11 cellular contexts compared by ENCODE assay signal in the genomic region with DNA sequence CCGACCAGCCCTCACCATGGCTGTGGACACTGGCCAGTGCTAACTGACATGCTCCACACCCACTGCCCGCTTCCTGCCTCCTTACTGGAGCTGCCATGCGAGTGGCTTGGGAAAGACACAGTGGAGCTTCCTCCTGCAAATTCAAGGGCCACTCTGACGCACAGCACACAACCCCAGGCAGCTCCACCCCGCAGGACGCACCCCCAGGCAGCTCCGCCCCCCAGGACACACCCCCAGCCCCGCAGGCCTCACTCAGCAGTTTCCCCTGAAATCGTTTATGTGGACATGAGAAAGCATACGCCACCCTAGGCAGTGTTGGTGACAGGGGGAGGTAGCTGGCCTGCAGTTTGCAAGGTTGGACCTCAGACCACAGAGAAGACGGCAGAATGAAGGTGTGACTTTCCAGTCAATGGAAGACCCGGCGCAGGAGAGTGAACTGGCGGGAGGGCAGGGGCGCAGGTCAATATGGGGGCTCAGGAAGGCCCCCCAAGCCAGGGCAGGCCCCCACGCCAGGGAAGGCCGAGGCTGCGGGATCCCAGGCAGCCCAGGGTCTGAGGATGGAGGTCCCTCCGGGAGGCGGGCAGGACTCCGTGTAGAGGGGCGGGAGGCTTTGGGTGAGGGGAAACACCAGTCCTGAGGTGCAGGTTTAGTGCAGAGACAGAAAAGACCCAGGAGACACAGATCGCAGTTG. TPM values are rescaled to one million over a fixed set of nuclear protein-coding genes. Genes with fewer than 3 reads are reported as not detected.
A peak's percentile ranks its signal among the peaks of the same experiment; 100 is the strongest.
DNase-seq lines count a peak whose midpoint lies in the region; ATAC-seq, FAIRE-seq and TF ChIP-seq lines count a peak whose summit lies in the region.
"Had no signal": no experiment of that assay in that cellular context is flagged by ENCODE, and none has a peak within 500 bp of the region (broad histone marks: within the 10 kb centered on the region; RNA-seq: fewer than 3 reads in every experiment).

No MANE protein-coding gene starts in this region.

- no peak overlapping the region for H3K4me2 ChIP-seq in HepG2 (ENCODE audit: low read depth, low read length)

- peak overlapping the region in 5 of 7 donors; percentile 1 to 80 (median 41) for H3K4me3 Mint-ChIP-seq in CD8-positive, alpha-beta memory T cell
- peak overlapping the region; percentile 80 for H3K4me3 Mint-ChIP-seq in activated B cell treated with CpG ODN at 0.5 μM for 24 hours
- H3K4me3 Mint-ChIP-seq in T-helper 2 cell treated with Interferon-gamma antibody and Interleukin-4, amounts not matched to agents 5 μg/mL and 100 μg/mL, for 36 hours: no peak overlapping the region
- H3K4me3 Mint-ChIP-seq: T-helper 1 cell treated with Interleukin-12 subunit alpha and Interleukin-12 subunit beta and Interleukin-4 antibody, amounts not matched to agents 30 μg/mL and 1 μg/mL, for 36 hours had no signal

- ATAC-seq in GM21529 (IDR thresholded peaks at IDR 0.05; ENCODE audit: unreplicated experiment) (peak; percentile 11), activated B cell treated with CpG ODN at 0.5 μM for 24 hours (ENCODE audit: low read depth) (peak; percentile 25), HepG2 (peak; percentile 9; the same call in 1 of the 3 replicates), GM19324 (IDR thresholded peaks at IDR 0.05; ENCODE audit: low FRiP score, unreplicated experiment) (no peak), GM21576 (IDR thresholded peaks at IDR 0.05; ENCODE audit: unreplicated experiment) (no peak)

- intact Hi-C loops in activated B cell treated with CpG ODN at 0.5 μM for 24 hours (cut with micrococcal nuclease) (no loop called here), HepG2 (cut with micrococcal nuclease; ENCODE audit: unreplicated experiment) (no loop called here)

- no TSS peak for BruUV-seq in HepG2 (replicated peaks; lab: Mats Ljungman, UMichigan)

- H3K79me2 ChIP-seq in HepG2 (ENCODE audit: insufficient read depth, low read length): peaks cover 67% of the 10 kb centered on the region

- TF ChIP-seq POLR2A in HepG2 (IDR thresholded peaks at IDR 0.05; ENCODE audit: insufficient read depth in 1 of 2, low read depth in 2 of 2, low read length in 2 of 2): no peak

- peaks cover 59 to 90% (median 65%) of the 10 kb centered on the region in 3 donors for H3K4me1 Mint-ChIP-seq in CD8-positive, alpha-beta memory T cell
- H3K4me1 Mint-ChIP-seq in activated B cell treated with CpG ODN at 0.5 μM for 24 hours: peaks cover 97% of the 10 kb centered on the region
- peaks cover 8% of the 10 kb centered on the region for H3K4me1 Mint-ChIP-seq in T-helper 2 cell treated with Interferon-gamma antibody and Interleukin-4, amounts not matched to agents 5 μg/mL and 100 μg/mL, for 36 hours (ENCODE audit: low read depth)

- peaks cover 69% of the 10 kb centered on the region for H4K20me1 ChIP-seq in HepG2 (ENCODE audit: insufficient read depth, low read length)

- H3K9me3 ChIP-seq in CD8-positive, alpha-beta memory T cell (ENCODE audit: low read length): no peaks in the 10 kb centered on the region
- H3K9me3 ChIP-seq in HepG2 (ENCODE audit: low read length): no peaks in the 10 kb centered on the region

- TF ChIP-seq CTCF in activated B cell treated with CpG ODN at 0.5 μM for 24 hours (IDR thresholded peaks at IDR 0.05): no peak
- no peak for TF ChIP-seq CTCF in HepG2 (CRISPR knock-in tag; IDR thresholded peaks at IDR 0.05)

- TF ChIP-seq RAD21 in HepG2 (CRISPR knock-in tag; IDR thresholded peaks at IDR 0.05): no peak

- DNase-seq in CD8-positive, alpha-beta memory T cell: peak in 4 of 5 donors; percentile 37 to 79 (median 54)
- no peak for DNase-seq in activated B cell treated with CpG ODN at 0.5 μM for 24 hours
- no peak for DNase-seq in HepG2 (ENCODE audit: low spot score)
- DNase-seq in COLO829 (ENCODE audit: low spot score): no peak
- no peak for DNase-seq in T-helper 2 cell treated with Interferon-gamma antibody and Interleukin-4, amounts not matched to agents 5 μg/mL and 100 μg/mL, for 36 hours (ENCODE audit: low spot score)

- in situ Hi-C loops in HepG2 (cut with HindIII; ENCODE audit: extremely low pct_ligation_motif_present, low pct_unique_long_range_greater_than_20kb): loop anchor here (25.0 kb wide), 1 partner anchor 135 kb away; no protein-coding TSS in a partner anchor

- H3K27me3 Mint-ChIP-seq in CD8-positive, alpha-beta memory T cell: peaks cover 0 to 3% of the 10 kb centered on the region in 2 donors
- no peaks in the 10 kb centered on the region for H3K27me3 Mint-ChIP-seq in activated B cell treated with CpG ODN at 0.5 μM for 24 hours
- H3K27me3 Mint-ChIP-seq in T-helper 2 cell treated with Interferon-gamma antibody and Interleukin-4, amounts not matched to agents 5 μg/mL and 100 μg/mL, for 36 hours (ENCODE audit: low read depth): no peaks in the 10 kb centered on the region

- peaks cover 14% of the 10 kb centered on the region for H3K36me3 ChIP-seq in CD8-positive, alpha-beta memory T cell (ENCODE audit: insufficient read depth, low read length)
- H3K36me3 ChIP-seq in HepG2 (replicated peaks in 1 of 2; ENCODE audit: control insufficient read depth in 1 of 2, insufficient read depth in 2 of 2, low read length in 2 of 2): peaks cover 24 to 48% of the 10 kb centered on the region in 2 experiments
- H3K36me3 ChIP-seq: cardiac muscle cell had no signal

- peak overlapping the region in 6 of 8 donors; percentile 51 to 91 (median 84) for H3K27ac Mint-ChIP-seq in CD8-positive, alpha-beta memory T cell
- H3K27ac Mint-ChIP-seq in activated B cell treated with CpG ODN at 0.5 μM for 24 hours: peak overlapping the region; percentile 99
- no peak overlapping the region for H3K27ac Mint-ChIP-seq in T-helper 2 cell treated with Interferon-gamma antibody and Interleukin-4, amounts not matched to agents 5 μg/mL and 100 μg/mL, for 36 hours
- H3K27ac Mint-ChIP-seq: T-helper 1 cell treated with Interleukin-12 subunit alpha and Interleukin-12 subunit beta and Interleukin-4 antibody, amounts not matched to agents 30 μg/mL and 1 μg/mL, for 36 hours had no signal

- CTCF ChIA-PET in CD8-positive, alpha-beta memory T cell (lab: Charles Lee): interaction anchor here (1.3 to 1.9 kb wide), 3 partner anchors 10 to 143 kb away, joined by 4 to 10 read pairs (median 6); no protein-coding TSS in a partner anchor
- CTCF ChIA-PET in activated B cell treated with CpG ODN at 0.5 μM for 24 hours (lab: Charles Lee) (interaction anchor here (0.8 to 4.9 kb wide), 4 partner anchors 9 to 143 kb away, joined by 3 to 76 read pairs (median 4); no protein-coding TSS in a partner anchor), HepG2 (lab: Yijun Ruan, JAX; ENCODE audit: low intra/inter-chr PET ratio, low total read pairs) (no interaction called here)

- peaks cover 42% of the 10 kb centered on the region for H3K4me1 ChIP-seq in CD8-positive, alpha-beta memory T cell (ENCODE audit: insufficient read depth, low read length)
- no peaks in the 10 kb centered on the region for H3K4me1 ChIP-seq in HepG2 (ENCODE audit: insufficient read depth, low read length)

- peaks cover 0 to 58% (median 14%) of the 10 kb centered on the region in 3 donors for H3K36me3 Mint-ChIP-seq in CD8-positive, alpha-beta memory T cell
- peaks cover 41% of the 10 kb centered on the region for H3K36me3 Mint-ChIP-seq in activated B cell treated with CpG ODN at 0.5 μM for 24 hours (ENCODE audit: low read depth)
- peaks cover 5% of the 10 kb centered on the region for H3K36me3 Mint-ChIP-seq in T-helper 2 cell treated with Interferon-gamma antibody and Interleukin-4, amounts not matched to agents 5 μg/mL and 100 μg/mL, for 36 hours (ENCODE audit: low read depth)

- H3K27me3 ChIP-seq in CD8-positive, alpha-beta memory T cell (ENCODE audit: insufficient read depth, low read length, poor library complexity, severe bottlenecking): no peaks in the 10 kb centered on the region
- no peaks in the 10 kb centered on the region for H3K27me3 ChIP-seq in HepG2 (ENCODE audit: control insufficient read depth in 1 of 2, insufficient read depth in 2 of 2, low read length in 2 of 2)
- H3K27me3 ChIP-seq: cardiac muscle cell had no signal

- no peak overlapping the region for H2AFZ ChIP-seq in HepG2 (ENCODE audit: low read length)

- H3K4me3 ChIP-seq in CD8-positive, alpha-beta memory T cell (ENCODE audit: low read length): no peak overlapping the region
- no peak overlapping the region for H3K4me3 ChIP-seq in HepG2 (replicated peaks in 1 of 3; ENCODE audit: insufficient read depth in 1 of 3, low read depth in 2 of 3, low read length in 3 of 3)
- H3K4me3 ChIP-seq: cardiac muscle cell had no signal

- TF ChIP-seq EP300 in HepG2 (IDR thresholded peaks at IDR 0.05; ENCODE audit: low read depth in 2 of 2, low read length in 2 of 2): no peak
- no peak for TF ChIP-seq EP300 in HepG2 (CRISPR knock-in tag; IDR thresholded peaks at IDR 0.05; ENCODE audit: borderline replicate concordance)

- WGBS in HepG2 (ENCODE audit: low lambda C conversion rate): 93% methylated on average over 23 of the region's 23 CpGs

- no peak overlapping the region for H3K27ac ChIP-seq in CD8-positive, alpha-beta memory T cell (ENCODE audit: low read depth, low read length)
- no peak overlapping the region for H3K27ac ChIP-seq in HepG2 (ENCODE audit: extremely low read length, insufficient read depth, low read length)
- H3K27ac ChIP-seq: cardiac muscle cell had no signal

- no peak for FAIRE-seq in HepG2 (lab: Jason Lieb, UNC)

- H3K9me3 Mint-ChIP-seq in CD8-positive, alpha-beta memory T cell: no peaks in the 10 kb centered on the region
- H3K9me3 Mint-ChIP-seq in activated B cell treated with CpG ODN at 0.5 μM for 24 hours: no peaks in the 10 kb centered on the region
- no peaks in the 10 kb centered on the region for H3K9me3 Mint-ChIP-seq in T-helper 2 cell treated with Interferon-gamma antibody and Interleukin-4, amounts not matched to agents 5 μg/mL and 100 μg/mL, for 36 hours
- H3K9me3 Mint-ChIP-seq: T-helper 1 cell treated with Interleukin-12 subunit alpha and Interleukin-12 subunit beta and Interleukin-4 antibody, amounts not matched to agents 30 μg/mL and 1 μg/mL, for 36 hours had no signal

- POLR2A ChIA-PET in CD8-positive, alpha-beta memory T cell (lab: Charles Lee): no interaction called here
- POLR2A ChIA-PET in activated B cell treated with CpG ODN at 0.5 μM for 24 hours (lab: Charles Lee): interaction anchor here (1.0 to 10.8 kb wide), 10 partner anchors 7 to 116 kb away, joined by 3 to 941 read pairs (median 10); a partner anchor contains a TSS
- POLR2A ChIA-PET in HepG2 (lab: Yijun Ruan, JAX): no interaction called here

- H3K9ac ChIP-seq in HepG2 (ENCODE audit: insufficient read depth, low read depth, low read length): no peak overlapping the region

RNA-seq across cellular contexts. Expression of a gene that starts 21.6 kb away (rescaled TPM):
- 100 to 1,000 TPM in 1 of 2 experiments, 10 to 100 TPM in 1; 92.5 to 101 TPM for total RNA-seq in CD8-positive, alpha-beta memory T cell
- polyA plus RNA-seq in CD8-positive, alpha-beta memory T cell: 95.9 TPM
- total RNA-seq in activated B cell treated with CpG ODN at 0.5 μM for 24 hours (246 and 269 TPM in 2 replicates), HepG2 (2016; rRNA removed; fragmentation: Illumina TruSeq; extraction: Trizol) (16.0 and 29.8 TPM in 2 replicates)
- total RNA-seq in HepG2 (2016; cell fraction: cytosol; rRNA removed; fragmentation: Illumina TruSeq; extraction: Trizol; ENCODE audit: low read depth): 5.1 and 9.2 TPM in 2 replicates
- 14.3 and 34.5 TPM in 2 replicates for total RNA-seq in HepG2 (2016; cell fraction: insoluble cytoplasmic fraction; rRNA removed; fragmentation: Illumina TruSeq; extraction: Trizol)
- total RNA-seq in HepG2 (2016; cell fraction: membrane; rRNA removed; fragmentation: Illumina TruSeq; extraction: Trizol): 14.8 and 16.4 TPM in 2 replicates
- total RNA-seq in HepG2 (2016; cell fraction: nucleus; rRNA removed; fragmentation: Illumina TruSeq; extraction: Trizol): 37.9 and 47.2 TPM in 2 replicates
- polyA plus RNA-seq in HepG2 (2011; rRNA removed): 90.6 and 115 TPM in 2 replicates
- 65.4 and 69.9 TPM in 2 replicates for polyA plus RNA-seq in HepG2 (2011; cell fraction: cytosol; rRNA removed)
- polyA plus RNA-seq in HepG2 (2011; cell fraction: nucleus; rRNA removed): 330 and 361 TPM in 2 replicates
- polyA plus RNA-seq in HepG2 (2012): 104 and 122 TPM in 2 replicates
- 3.8 and 4.2 TPM in 2 replicates for polyA plus RNA-seq in HepG2 (2016; cell fraction: cytosol; fragmentation: Illumina TruSeq; extraction: Trizol; ENCODE audit: low read depth)
- polyA plus RNA-seq in HepG2 (2016; cell fraction: insoluble cytoplasmic fraction; fragmentation: Illumina TruSeq; extraction: Trizol; ENCODE audit: low read depth): 18.3 and 19.5 TPM in 2 replicates
- polyA plus RNA-seq in HepG2 (2016; cell fraction: membrane; fragmentation: Illumina TruSeq; extraction: Trizol; ENCODE audit: low read depth): 9.2 and 10.4 TPM in 2 replicates
- polyA plus RNA-seq in HepG2 (2016; cell fraction: nucleus; fragmentation: Illumina TruSeq; extraction: Trizol; ENCODE audit: insufficient read depth, low read depth): 89.7 and 92.4 TPM in 2 replicates
- 56.1 and 65.1 TPM in 2 replicates for polyA minus RNA-seq in HepG2 (2011; rRNA and poly(A)+ RNA removed; ENCODE audit: low replicate concordance)
- polyA minus RNA-seq in HepG2 (2011; cell fraction: cytosol; rRNA and poly(A)+ RNA removed): 44.6 and 51.7 TPM in 2 replicates
- polyA minus RNA-seq in HepG2 (2011; cell fraction: nucleus; rRNA and poly(A)+ RNA removed): 90.3 and 92.4 TPM in 2 replicates

RNA-seq across cellular contexts. Expression of a gene that starts 57.0 kb away (rescaled TPM):
- total RNA-seq in CD8-positive, alpha-beta memory T cell: not detected
- not detected for polyA plus RNA-seq in CD8-positive, alpha-beta memory T cell
- 1.4 and 2.0 TPM in 2 replicates for total RNA-seq in activated B cell treated with CpG ODN at 0.5 μM for 24 hours
- total RNA-seq in HepG2 (2016; rRNA removed; fragmentation: Illumina TruSeq; extraction: Trizol): not detected in 2 replicates
- not detected in 2 replicates for total RNA-seq in HepG2 (2016; cell fraction: cytosol; rRNA removed; fragmentation: Illumina TruSeq; extraction: Trizol; ENCODE audit: low read depth)
- not detected in 2 replicates for total RNA-seq in HepG2 (2016; cell fraction: insoluble cytoplasmic fraction; rRNA removed; fragmentation: Illumina TruSeq; extraction: Trizol)
- not detected in 2 replicates for total RNA-seq in HepG2 (2016; cell fraction: membrane; rRNA removed; fragmentation: Illumina TruSeq; extraction: Trizol)
- not detected in 2 replicates for total RNA-seq in HepG2 (2016; cell fraction: nucleus; rRNA removed; fragmentation: Illumina TruSeq; extraction: Trizol)
- 0.01 and 0.12 TPM in 2 replicates for polyA plus RNA-seq in HepG2 (2011; rRNA removed)
- polyA plus RNA-seq in HepG2 (2011; cell fraction: cytosol; rRNA removed): 0.03 and 0.06 TPM in 2 replicates
- polyA plus RNA-seq in HepG2 (2011; cell fraction: nucleus; rRNA removed): 0.18 and 0.36 TPM in 2 replicates
- polyA plus RNA-seq in HepG2 (2012): 0.15 and 0.17 TPM in 2 replicates
- not detected in 2 replicates for polyA plus RNA-seq in HepG2 (2016; cell fraction: cytosol; fragmentation: Illumina TruSeq; extraction: Trizol; ENCODE audit: low read depth)
- not detected in 2 replicates for polyA plus RNA-seq in HepG2 (2016; cell fraction: insoluble cytoplasmic fraction; fragmentation: Illumina TruSeq; extraction: Trizol; ENCODE audit: low read depth)
- polyA plus RNA-seq in HepG2 (2016; cell fraction: membrane; fragmentation: Illumina TruSeq; extraction: Trizol; ENCODE audit: low read depth): not detected in 2 replicates
- not detected in 2 replicates for polyA plus RNA-seq in HepG2 (2016; cell fraction: nucleus; fragmentation: Illumina TruSeq; extraction: Trizol; ENCODE audit: insufficient read depth, low read depth)
- 0.12 and 0.14 TPM in 2 replicates for polyA minus RNA-seq in HepG2 (2011; rRNA and poly(A)+ RNA removed; ENCODE audit: low replicate concordance)
- polyA minus RNA-seq in HepG2 (2011; cell fraction: cytosol; rRNA and poly(A)+ RNA removed): not detected in 2 replicates
- polyA minus RNA-seq in HepG2 (2011; cell fraction: nucleus; rRNA and poly(A)+ RNA removed): 0.12 TPM in 1 of 2 replicates, not detected in the other
- total RNA-seq: cardiac muscle cell, liver had no signal
- polyA plus RNA-seq: cardiac muscle cell, liver had no signal

Comparison
In these comparisons a context has a peak if more than half of its experiments do, and no peak if none do; other contexts are left out.
1. DNase-seq: peak in CD8-positive, alpha-beta memory T cell (4 of 5); none in activated B cell treated with CpG ODN at 0.5 μM for 24 hours (single experiment), HepG2 (single experiment), COLO829 (single experiment) and T-helper 2 cell treated with Interferon-gamma antibody and Interleukin-4, amounts not matched to agents 5 μg/mL and 100 μg/mL, for 36 hours (single experiment).
2. ATAC-seq: peak in GM21529 (single experiment), activated B cell treated with CpG ODN at 0.5 μM for 24 hours (single experiment) and HepG2 (single experiment); none in GM19324 (single experiment) and GM21576 (single experiment).